In genomic region chr17:2303278-2304188, GRCh38 we compare ENCODE assay signal across 8 cellular contexts. TPM values are rescaled to one million over a fixed set of nuclear protein-coding genes. Genes with fewer than 3 reads are reported as not detected.
A peak's percentile ranks its signal among the peaks of the same experiment; 100 is the strongest.
DNase-seq lines count a peak whose midpoint lies in the region; ATAC-seq and TF ChIP-seq lines count a peak whose summit lies in the region.

TSS of gene SMG6 (minus strand) at chr17:2303785. CDS start at chr17:2303720, 65 bp downstream.
A gene with protein sequence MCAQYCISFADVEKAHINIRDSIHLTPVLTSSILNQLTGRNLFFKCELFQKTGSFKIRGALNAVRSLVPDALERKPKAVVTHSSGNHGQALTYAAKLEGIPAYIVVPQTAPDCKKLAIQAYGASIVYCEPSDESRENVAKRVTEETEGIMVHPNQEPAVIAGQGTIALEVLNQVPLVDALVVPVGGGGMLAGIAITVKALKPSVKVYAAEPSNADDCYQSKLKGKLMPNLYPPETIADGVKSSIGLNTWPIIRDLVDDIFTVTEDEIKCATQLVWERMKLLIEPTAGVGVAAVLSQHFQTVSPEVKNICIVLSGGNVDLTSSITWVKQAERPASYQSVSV (plus strand): TSS chr17:2303950. CDS start chr17:2315561, 11,611 bp downstream.

- H3K9ac ChIP-seq in ES-I3 (ENCODE audit: low read depth, low read length) (peak within 1 kb of the TSS; percentile 62), stomach smooth muscle (ENCODE audit: low read length in 2 of 2) (peak within 1 kb of the TSS; percentile 87 to 91)

- no peaks in the 10 kb centered on the region for H3K9me2 ChIP-seq in GM23338 (ENCODE audit: insufficient read depth)

- no peaks in the 10 kb centered on the region for H3K4me1 ChIP-seq in ES-I3 (ENCODE audit: insufficient read depth, low read length)
- H3K4me1 ChIP-seq in GM23338 (ENCODE audit: insufficient read depth) = peaks cover 10% of the 10 kb centered on the region
- H3K4me1 ChIP-seq in SJCRH30 = no peaks in the 10 kb centered on the region
- peaks cover 16% of the 10 kb centered on the region for H3K4me1 ChIP-seq in stomach smooth muscle (ENCODE audit: control insufficient read depth, insufficient read depth, low read length)

- H3K36me3 Mint-ChIP-seq in GM23338 (ENCODE audit: low read depth) = peaks cover 23% of the 10 kb centered on the region
- H3K36me3 Mint-ChIP-seq in neural crest cell (ENCODE audit: low read depth) = peaks cover 15% of the 10 kb centered on the region

- H3K9me3 ChIP-seq in ES-I3 (ENCODE audit: control insufficient read depth, insufficient read depth, low read length) (no peaks in the 10 kb centered on the region), SJCRH30 (replicated peaks) (no peaks in the 10 kb centered on the region), stomach smooth muscle (ENCODE audit: control insufficient read depth in 2 of 2, low read length in 2 of 2) (no peaks in the 10 kb centered on the region)

- peak within 1 kb of the TSS; percentile 97 for H3K4me2 ChIP-seq in GM23338

- TF ChIP-seq CTCF in GM23338 (conservative IDR thresholded peaks at IDR 0.05; ENCODE audit: low read depth in 2 of 2) = no peak
- no peak for TF ChIP-seq CTCF in foreskin fibroblast (IDR thresholded peaks at IDR 0.05; ENCODE audit: low read depth, low read length)
- TF ChIP-seq CTCF in neural crest cell (conservative IDR thresholded peaks at IDR 0.05) = no peak

- H3K9me3 Mint-ChIP-seq in GM23338 = no peaks in the 10 kb centered on the region
- H3K9me3 Mint-ChIP-seq in neural crest cell = no peaks in the 10 kb centered on the region

- ATAC-seq in GM23338 = peak; percentile 92

- DNase-seq in GM23338 (ENCODE audit: low spot score) (peak; percentile 94), Kasumi-1 (lab: John Stamatoyannopoulos, UW) (peak; percentile 55 to 73), SJCRH30 (peak; percentile 85 to 86), foreskin fibroblast (peak; percentile 84 to 96), neural crest cell (ENCODE audit: low read depth, low spot score) (peak; percentile 82)
- DNase-seq in activated gamma-delta T cell treated with anti-CD3 and anti-CD28 coated beads, Interleukin-2, amount 50 U/mL, for 16 hours (ENCODE audit: low read depth) = peak; percentile 95

- peak within 1 kb of the TSS; percentile 98 for H2AFZ ChIP-seq in GM23338

- H3K27me3 ChIP-seq in GM23338 (ENCODE audit: insufficient read depth) (no peaks in the 10 kb centered on the region), SJCRH30 (no peaks in the 10 kb centered on the region), stomach smooth muscle (ENCODE audit: control insufficient read depth in 1 of 2, insufficient read depth in 2 of 2, low read length in 2 of 2) (no peaks in the 10 kb centered on the region)

- H3K4me1 Mint-ChIP-seq in GM23338 = peaks cover 5% of the 10 kb centered on the region
- H3K4me1 Mint-ChIP-seq in neural crest cell = peaks cover 39% of the 10 kb centered on the region

- H3K36me3 ChIP-seq in ES-I3 (ENCODE audit: insufficient read depth, low read length) (peaks cover 3% of the 10 kb centered on the region; the same call in 1 of the 2 replicates), GM23338 (ENCODE audit: insufficient read depth) (no peaks in the 10 kb centered on the region; the same call in 1 of the 2 replicates), SJCRH30 (no peaks in the 10 kb centered on the region), stomach smooth muscle (ENCODE audit: control insufficient read depth in 2 of 2, insufficient read depth in 2 of 2, low read length in 2 of 2) (peaks cover 11 to 15% of the 10 kb centered on the region in 2 donors)

- H3K27ac Mint-ChIP-seq in GM23338 (peak within 1 kb of the TSS; percentile 56; the same call in 1 of the 2 replicates), neural crest cell (ENCODE audit: unreplicated experiment) (peak within 1 kb of the TSS; percentile 54)

- H3K79me2 ChIP-seq in GM23338 (replicated peaks; ENCODE audit: insufficient read depth) = peaks cover 28% of the 10 kb centered on the region

- H3K27me3 Mint-ChIP-seq in GM23338 (ENCODE audit: insufficient read depth, low read depth, poor library complexity) (peaks cover 2% of the 10 kb centered on the region), neural crest cell (ENCODE audit: low read depth) (no peaks in the 10 kb centered on the region)

- peaks cover 24% of the 10 kb centered on the region for H4K20me1 ChIP-seq in GM23338 (replicated peaks; ENCODE audit: insufficient read depth)

- H3K27ac ChIP-seq in GM23338 (ENCODE audit: low read depth) (peak within 1 kb of the TSS; percentile 92), SJCRH30 (peak within 1 kb of the TSS; percentile 76), stomach smooth muscle (ENCODE audit: low read length) (peak within 1 kb of the TSS; percentile 67)

- peaks cover 25% of the 10 kb centered on the region for H3F3A ChIP-seq in GM23338 (replicated peaks; ENCODE audit: low read depth)

- H3K4me3 ChIP-seq in GM23338 (peak within 1 kb of the TSS; percentile 92), SJCRH30 (peak within 1 kb of the TSS; percentile 90), foreskin fibroblast (ENCODE audit: low read depth in 1 of 2, low read length in 2 of 2) (peak within 1 kb of the TSS; percentile 90 to 93), stomach smooth muscle (ENCODE audit: low read length in 2 of 2) (peak within 1 kb of the TSS; percentile 83 to 88)

- peak within 1 kb of the TSS; percentile 89 for H3K4me3 Mint-ChIP-seq in GM23338
- peak within 1 kb of the TSS; percentile 93 for H3K4me3 Mint-ChIP-seq in neural crest cell

TF ChIP-seq in GM23338, 12 proteins besides CTCF, POLR2A, EP300 and RAD21:
- no peak for TF ChIP-seq STAT1 (IDR thresholded peaks at IDR 0.05; ENCODE audit: unreplicated experiment)
- TF ChIP-seq ETS1 (IDR thresholded peaks at IDR 0.05) = 0 out of 2 replicates have a peak, but pooled peaks have one; percentile 13
- TF ChIP-seq CREB1 (CRISPR knock-in tag; IDR thresholded peaks at IDR 0.05; ENCODE audit: low read depth) = no peak
- TF ChIP-seq POLR2AphosphoS5 (IDR thresholded peaks at IDR 0.05; ENCODE audit: low read depth) = peak; percentile 85

RNA-seq across cellular contexts. Expression of gene SMG6, which starts in this region (rescaled TPM):
- 25.8 and 43.1 TPM in 2 replicates for total RNA-seq in GM23338 (2014; rRNA removed; shearing (Covaris generic))
- polyA plus RNA-seq in GM23338 (2016; fragmentation: Nextera tagmentation; extraction: Ambion mirVana) = 10.1 and 10.4 TPM in 2 replicates
- 10.5 and 13.0 TPM in 2 replicates for total RNA-seq in SJCRH30 (2014; rRNA removed; shearing (Covaris generic))
- total RNA-seq in neural crest cell = 52.6 and 57.2 TPM in 2 replicates

RNA-seq across cellular contexts. Expression of the second gene that starts in this region (rescaled TPM):
- total RNA-seq in GM23338 (2014; rRNA removed; shearing (Covaris generic)) = 5.4 and 11.0 TPM in 2 replicates
- 2.7 and 2.8 TPM in 2 replicates for polyA plus RNA-seq in GM23338 (2016; fragmentation: Nextera tagmentation; extraction: Ambion mirVana)
- 6.3 and 8.7 TPM in 2 replicates for total RNA-seq in SJCRH30 (2014; rRNA removed; shearing (Covaris generic))
- total RNA-seq in neural crest cell = 25.6 and 35.7 TPM in 2 replicates

Comparison
In these comparisons a context has a peak if more than half of its experiments do, and no peak if none do; other contexts are left out.
1. Peak in every context shown above with its lines: DNase-seq, ATAC-seq, H3K4me3 ChIP-seq and H3K27ac ChIP-seq.